1 cellular context compared by ENCODE assay signal in genomic region chr5:73232266-73233041, GRCh38.
TF ChIP-seq lines count a peak whose summit lies in the region.

No MANE protein-coding gene starts in this region.

TF ChIP-seq in K562, 482 proteins besides CTCF, POLR2A, EP300 and RAD21 (continued from another document):
- TF ChIP-seq ATF4 (CRISPR knock-in tag; IDR thresholded peaks at IDR 0.05) (no peak), RUNX1 (IDR thresholded peaks at IDR 0.05; ENCODE audit: low read depth) (no peak), RBM34 (IDR thresholded peaks at IDR 0.05; ENCODE audit: borderline replicate concordance, insufficient read depth, low read length) (no peak), RBBP5 (IDR thresholded peaks at IDR 0.05; ENCODE audit: borderline replicate concordance, insufficient read depth, low read length, poor library complexity, severe bottlenecking) (no peak), HES1 (IDR thresholded peaks at IDR 0.05; ENCODE audit: low read depth) (no peak), E2F5 (CRISPR knock-in tag; IDR thresholded peaks at IDR 0.05) (no peak), ZBTB2 (IDR thresholded peaks at IDR 0.05) (no peak), ZNF133 (CRISPR knock-in tag; IDR thresholded peaks at IDR 0.05) (no peak)
